ENCODE assay signal across 25 cellular contexts in the genomic region with DNA sequence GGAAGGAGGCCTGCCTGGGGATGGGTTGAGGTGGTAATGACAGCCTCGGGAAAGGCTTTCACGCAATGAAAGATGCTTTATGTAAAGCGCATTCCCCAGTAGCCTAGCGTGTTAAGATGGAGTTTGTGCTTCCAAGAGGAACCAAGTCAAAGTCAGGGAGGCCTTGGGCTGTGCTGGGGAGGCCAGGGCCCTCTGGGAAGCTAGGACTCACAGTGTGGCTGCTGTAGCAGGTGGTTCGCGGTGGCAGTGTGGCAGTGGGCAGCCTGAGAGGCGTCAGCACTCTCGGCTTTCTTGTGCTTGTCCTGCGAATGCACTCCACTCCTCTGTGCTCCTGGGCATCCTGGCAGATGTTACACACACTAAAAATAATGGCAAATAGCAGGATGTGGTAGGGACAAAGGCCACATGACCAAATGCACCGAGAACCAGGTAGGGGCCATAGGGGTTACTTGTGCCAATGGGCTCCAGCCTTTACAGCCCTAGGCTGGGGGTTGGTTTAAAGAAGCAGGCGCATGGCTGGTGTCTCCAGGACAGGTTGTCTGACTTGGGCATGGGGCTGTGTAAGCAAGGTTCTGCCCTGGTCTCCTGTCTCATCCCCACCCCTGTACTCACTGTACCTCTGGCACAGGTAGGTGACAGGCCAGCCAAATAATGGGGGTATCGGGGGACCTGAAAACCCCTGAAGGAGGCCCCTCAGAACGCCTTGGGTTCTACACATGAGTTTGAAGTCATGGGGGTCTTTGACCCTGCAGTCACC.
"Had no signal": no experiment of that assay in that cellular context is flagged by ENCODE, and none has a peak within 500 bp of the region (broad histone marks: within the 10 kb centered on the region; RNA-seq: fewer than 3 reads in every experiment).

No MANE protein-coding gene starts in this region.

- H3K4me1 Mint-ChIP-seq: natural killer cell had no signal

- H3K9me3 Mint-ChIP-seq: natural killer cell; neural progenitor cell; stimulated activated effector memory CD8-positive, alpha-beta T cell treated with anti-CD3 and anti-CD28 coated beads, Interleukin-12 subunit alpha, Interleukin-12 subunit beta, amount 100 ng/mL, for 72 hours had no signal

- H2AFZ ChIP-seq: neural progenitor cell had no signal

- H3K4me1 ChIP-seq: colonic mucosa, gastrocnemius medialis, left lung, neural progenitor cell, psoas muscle had no signal

- H3K36me3 Mint-ChIP-seq: natural killer cell; neural progenitor cell; stimulated activated effector memory CD8-positive, alpha-beta T cell treated with anti-CD3 and anti-CD28 coated beads, Interleukin-12 subunit alpha, Interleukin-12 subunit beta, amount 100 ng/mL, for 72 hours had no signal

- H3K9ac ChIP-seq: neural progenitor cell had no signal

- DNase-seq: colonic mucosa; dermis blood vessel endothelial cell; effector memory CD4-positive, alpha-beta T cell; erythroblast; foreskin fibroblast; gastrocnemius medialis; head of caudate nucleus; left cardiac atrium; left lung; natural killer cell; nucleus accumbens; posterior cingulate gyrus; psoas muscle; right cardiac atrium; sigmoid colon; stimulated activated CD4-positive, alpha-beta T cell treated with anti-CD3 and anti-CD28 coated beads, Interleukin-2, amount 100 ng/mL, for 24 hours; stimulated activated CD4-positive, alpha-beta T cell treated with anti-CD3 and anti-CD28 coated beads, Interleukin-4, amount 100 ng/mL, for 24 hours; stimulated activated naive CD4-positive, alpha-beta T cell treated with Interleukin-2 at 50 U/mL for 16 hours; stomach; thyroid gland; trophoblast cell had no signal

- H3K9me3 ChIP-seq: colonic mucosa, gastrocnemius medialis, left lung, ovary, psoas muscle, sigmoid colon, stomach, thyroid gland had no signal

- H3K27me3 ChIP-seq: colonic mucosa, left lung, neural progenitor cell, ovary, sigmoid colon, thyroid gland had no signal

- FAIRE-seq: endometrium had no signal

- H3K4me3 Mint-ChIP-seq: natural killer cell; neural progenitor cell; stimulated activated effector memory CD8-positive, alpha-beta T cell treated with anti-CD3 and anti-CD28 coated beads, Interleukin-12 subunit alpha, Interleukin-12 subunit beta, amount 100 ng/mL, for 72 hours had no signal

- H3K4me2 ChIP-seq: neural progenitor cell had no signal

- ATAC-seq: gastrocnemius medialis; left cardiac atrium; left lung; natural killer cell; psoas muscle; right cardiac atrium; stimulated activated effector memory CD8-positive, alpha-beta T cell treated with anti-CD3 and anti-CD28 coated beads, Interleukin-12 subunit alpha, Interleukin-12 subunit beta, amount 100 ng/mL, for 72 hours had no signal

- H3K4me3 ChIP-seq: colonic mucosa, gastrocnemius medialis, left lung, neural progenitor cell, ovary, psoas muscle, sigmoid colon, stomach, thyroid gland had no signal

- H3K27ac ChIP-seq: colonic mucosa, gastrocnemius medialis, left lung, neural progenitor cell, ovary, psoas muscle, stomach, thyroid gland had no signal

- H3K27ac Mint-ChIP-seq: natural killer cell; neural progenitor cell; stimulated activated effector memory CD8-positive, alpha-beta T cell treated with anti-CD3 and anti-CD28 coated beads, Interleukin-12 subunit alpha, Interleukin-12 subunit beta, amount 100 ng/mL, for 72 hours had no signal

- H3K36me3 ChIP-seq: colonic mucosa, gastrocnemius medialis, left lung, neural progenitor cell, ovary, sigmoid colon, stomach, thyroid gland had no signal
